Comparison of ENCODE assay signal across 20 cellular contexts in the genomic region with DNA sequence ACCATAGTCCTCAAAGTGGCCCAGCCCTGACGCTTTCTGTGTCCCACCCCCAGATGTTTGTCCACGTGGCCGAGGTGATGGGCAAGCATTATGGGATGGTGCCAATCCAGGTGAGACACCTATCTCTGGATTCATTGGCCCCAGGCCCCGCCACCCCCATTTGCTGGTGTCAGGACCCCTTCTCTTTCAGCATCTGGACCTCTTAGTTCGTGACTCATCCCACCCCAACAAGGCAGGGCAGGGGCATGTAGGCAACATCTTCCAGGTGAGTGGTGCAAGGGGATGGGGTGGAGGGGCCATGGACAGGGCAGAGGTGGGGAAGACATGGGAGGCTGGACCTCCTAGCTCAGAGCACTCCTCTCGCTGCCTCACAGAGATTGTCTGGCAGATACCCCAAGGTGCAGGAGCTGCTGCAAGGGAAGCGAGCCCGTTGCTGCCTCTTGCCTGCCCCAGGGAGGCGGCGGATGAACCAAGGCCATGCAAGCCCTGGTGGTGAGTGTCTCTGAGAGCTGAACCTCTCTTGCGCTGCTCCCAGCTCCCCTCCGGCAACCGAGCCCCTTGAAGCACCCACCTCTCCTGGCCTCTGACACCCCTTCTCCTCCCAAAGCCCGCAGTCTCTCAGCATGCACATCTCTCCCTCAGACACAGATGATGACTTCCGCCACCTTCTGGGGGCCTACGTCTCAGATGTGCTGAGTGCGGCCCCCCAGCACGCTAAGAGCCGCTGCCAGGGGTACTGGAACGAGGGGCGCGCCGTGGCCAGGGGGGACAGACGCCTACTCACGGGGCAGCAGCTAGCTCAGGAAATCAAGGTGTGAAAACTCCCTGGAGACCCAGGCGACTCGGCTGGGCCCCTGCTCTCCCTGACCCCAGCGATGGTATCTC. TPM values are rescaled to one million over a fixed set of nuclear protein-coding genes. Genes with fewer than 3 reads are reported as not detected.
"Had no signal": no experiment of that assay in that cellular context is flagged by ENCODE, and none has a peak within 500 bp of the region (broad histone marks: within the 10 kb centered on the region; RNA-seq: fewer than 3 reads in every experiment).

No MANE protein-coding gene starts in this region.

- H3K9me3 ChIP-seq: esophagus squamous epithelium, gastroesophageal sphincter, pancreas, stomach had no signal

- H3K27ac ChIP-seq: esophagus squamous epithelium, gastroesophageal sphincter, pancreas, stomach had no signal

- H3K4me1 Mint-ChIP-seq: neural crest cell had no signal

- H3K36me3 ChIP-seq: esophagus squamous epithelium, gastroesophageal sphincter, pancreas, stomach had no signal

- H3K36me3 Mint-ChIP-seq: mesothelial cell of epicardium, natural killer cell had no signal

- H3K27ac Mint-ChIP-seq: dendritic cell treated with granulocyte-macrophage colony-stimulating factor and Interleukin-4, amounts not matched to agents 40 ng/mL and 50 ng/mL, for 4 days; effector memory CD8-positive, alpha-beta T cell; mesothelial cell of epicardium; natural killer cell; progenitor cell of endocrine pancreas had no signal

- H3K4me1 ChIP-seq: pancreas had no signal

- H3K4me3 ChIP-seq: esophagus squamous epithelium, gastroesophageal sphincter, pancreas, stomach had no signal

- ATAC-seq: effector memory CD8-positive, alpha-beta T cell; gastroesophageal sphincter; natural killer cell; pancreas; right cardiac atrium had no signal

- DNase-seq: effector memory CD8-positive, alpha-beta T cell; esophagus squamous epithelium; foreskin fibroblast; glutamatergic neuron; kidney glomerular epithelial cell; natural killer cell; nucleus accumbens; small intestine; stimulated activated CD4-positive, alpha-beta T cell treated with anti-CD3 and anti-CD28 coated beads, Interleukin-12 subunit alpha, Interleukin-12 subunit beta, amount 100 ng/mL, for 4 hours; stimulated activated naive CD4-positive, alpha-beta T cell; stomach; trophoblast cell had no signal

- H3K4me3 Mint-ChIP-seq: dendritic cell treated with granulocyte-macrophage colony-stimulating factor and Interleukin-4, amounts not matched to agents 40 ng/mL and 50 ng/mL, for 4 days; effector memory CD8-positive, alpha-beta T cell; mesothelial cell of epicardium; natural killer cell; neural crest cell had no signal

- H3K9me3 Mint-ChIP-seq: dendritic cell treated with granulocyte-macrophage colony-stimulating factor and Interleukin-4, amounts not matched to agents 40 ng/mL and 50 ng/mL, for 4 days; effector memory CD8-positive, alpha-beta T cell; mesothelial cell of epicardium; natural killer cell; neural crest cell had no signal

- H3K27me3 ChIP-seq: gastroesophageal sphincter, pancreas had no signal

RNA-seq across cellular contexts. Expression of a gene that starts 27.6 kb away (rescaled TPM):
- total RNA-seq: epithelial cell of proximal tubule, natural killer cell had no signal
